1 cellular context compared by ENCODE assay signal in the genomic region with DNA sequence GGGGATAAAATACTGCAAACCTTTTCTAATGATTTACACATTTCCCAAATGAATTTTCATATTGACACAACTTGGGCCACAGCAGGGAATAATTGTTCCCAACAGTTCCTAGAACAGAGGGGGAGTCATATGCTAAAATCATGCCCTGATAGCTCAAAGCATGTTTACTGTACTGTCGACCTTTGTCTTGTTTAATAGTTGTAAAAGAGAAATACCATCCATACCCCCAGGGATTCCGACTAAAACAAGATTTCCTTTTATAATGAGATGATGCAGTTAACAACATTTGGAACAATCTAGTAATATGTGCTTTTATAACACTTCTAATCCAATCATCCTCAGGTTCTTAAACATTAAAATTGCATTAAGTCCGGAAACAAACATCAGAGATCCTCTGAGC.
TF ChIP-seq lines count a peak whose summit lies in the region.

No MANE protein-coding gene starts in this region.

TF ChIP-seq in GM23338, 12 proteins besides CTCF, POLR2A, EP300 and RAD21 (continued from another document):
- TF ChIP-seq, protein P1, sequence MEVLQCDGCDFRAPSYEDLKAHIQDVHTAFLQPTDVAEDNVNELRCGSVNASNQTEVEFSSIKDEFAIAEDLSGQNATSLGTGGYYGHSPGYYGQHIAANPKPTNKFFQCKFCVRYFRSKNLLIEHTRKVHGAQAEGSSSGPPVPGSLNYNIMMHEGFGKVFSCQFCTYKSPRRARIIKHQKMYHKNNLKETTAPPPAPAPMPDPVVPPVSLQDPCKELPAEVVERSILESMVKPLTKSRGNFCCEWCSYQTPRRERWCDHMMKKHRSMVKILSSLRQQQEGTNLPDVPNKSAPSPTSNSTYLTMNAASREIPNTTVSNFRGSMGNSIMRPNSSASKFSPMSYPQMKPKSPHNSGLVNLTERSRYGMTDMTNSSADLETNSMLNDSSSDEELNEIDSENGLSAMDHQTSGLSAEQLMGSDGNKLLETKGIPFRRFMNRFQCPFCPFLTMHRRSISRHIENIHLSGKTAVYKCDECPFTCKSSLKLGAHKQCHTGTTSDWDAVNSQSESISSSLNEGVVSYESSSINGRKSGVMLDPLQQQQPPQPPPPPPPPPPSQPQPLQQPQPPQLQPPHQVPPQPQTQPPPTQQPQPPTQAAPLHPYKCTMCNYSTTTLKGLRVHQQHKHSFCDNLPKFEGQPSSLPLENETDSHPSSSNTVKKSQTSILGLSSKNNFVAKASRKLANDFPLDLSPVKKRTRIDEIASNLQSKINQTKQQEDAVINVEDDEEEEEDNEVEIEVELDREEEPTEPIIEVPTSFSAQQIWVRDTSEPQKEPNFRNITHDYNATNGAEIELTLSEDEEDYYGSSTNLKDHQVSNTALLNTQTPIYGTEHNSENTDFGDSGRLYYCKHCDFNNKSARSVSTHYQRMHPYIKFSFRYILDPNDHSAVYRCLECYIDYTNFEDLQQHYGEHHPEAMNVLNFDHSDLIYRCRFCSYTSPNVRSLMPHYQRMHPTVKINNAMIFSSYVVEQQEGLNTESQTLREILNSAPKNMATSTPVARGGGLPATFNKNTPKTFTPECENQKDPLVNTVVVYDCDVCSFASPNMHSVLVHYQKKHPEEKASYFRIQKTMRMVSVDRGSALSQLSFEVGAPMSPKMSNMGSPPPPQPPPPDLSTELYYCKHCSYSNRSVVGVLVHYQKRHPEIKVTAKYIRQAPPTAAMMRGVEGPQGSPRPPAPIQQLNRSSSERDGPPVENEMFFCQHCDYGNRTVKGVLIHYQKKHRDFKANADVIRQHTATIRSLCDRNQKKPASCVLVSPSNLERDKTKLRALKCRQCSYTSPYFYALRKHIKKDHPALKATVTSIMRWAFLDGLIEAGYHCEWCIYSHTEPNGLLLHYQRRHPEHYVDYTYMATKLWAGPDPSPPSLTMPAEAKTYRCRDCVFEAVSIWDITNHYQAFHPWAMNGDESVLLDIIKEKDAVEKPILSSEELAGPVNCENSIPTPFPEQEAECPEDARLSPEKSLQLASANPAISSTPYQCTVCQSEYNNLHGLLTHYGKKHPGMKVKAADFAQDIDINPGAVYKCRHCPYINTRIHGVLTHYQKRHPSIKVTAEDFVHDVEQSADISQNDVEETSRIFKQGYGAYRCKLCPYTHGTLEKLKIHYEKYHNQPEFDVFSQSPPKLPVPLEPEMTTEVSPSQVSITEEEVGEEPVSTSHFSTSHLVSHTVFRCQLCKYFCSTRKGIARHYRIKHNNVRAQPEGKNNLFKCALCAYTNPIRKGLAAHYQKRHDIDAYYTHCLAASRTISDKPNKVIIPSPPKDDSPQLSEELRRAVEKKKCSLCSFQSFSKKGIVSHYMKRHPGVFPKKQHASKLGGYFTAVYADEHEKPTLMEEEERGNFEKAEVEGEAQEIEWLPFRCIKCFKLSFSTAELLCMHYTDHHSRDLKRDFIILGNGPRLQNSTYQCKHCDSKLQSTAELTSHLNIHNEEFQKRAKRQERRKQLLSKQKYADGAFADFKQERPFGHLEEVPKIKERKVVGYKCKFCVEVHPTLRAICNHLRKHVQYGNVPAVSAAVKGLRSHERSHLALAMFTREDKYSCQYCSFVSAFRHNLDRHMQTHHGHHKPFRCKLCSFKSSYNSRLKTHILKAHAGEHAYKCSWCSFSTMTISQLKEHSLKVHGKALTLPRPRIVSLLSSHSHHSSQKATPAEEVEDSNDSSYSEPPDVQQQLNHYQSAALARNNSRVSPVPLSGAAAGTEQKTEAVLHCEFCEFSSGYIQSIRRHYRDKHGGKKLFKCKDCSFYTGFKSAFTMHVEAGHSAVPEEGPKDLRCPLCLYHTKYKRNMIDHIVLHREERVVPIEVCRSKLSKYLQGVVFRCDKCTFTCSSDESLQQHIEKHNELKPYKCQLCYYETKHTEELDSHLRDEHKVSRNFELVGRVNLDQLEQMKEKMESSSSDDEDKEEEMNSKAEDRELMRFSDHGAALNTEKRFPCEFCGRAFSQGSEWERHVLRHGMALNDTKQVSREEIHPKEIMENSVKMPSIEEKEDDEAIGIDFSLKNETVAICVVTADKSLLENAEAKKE (CRISPR knock-in tag; IDR thresholded peaks at IDR 0.05) = no peak
- TF ChIP-seq EZH2phosphoT487 (IDR thresholded peaks at IDR 0.05; ENCODE audit: unreplicated experiment) = no peak
- TF ChIP-seq ZNF331 (CRISPR knock-in tag; IDR thresholded peaks at IDR 0.05; ENCODE audit: low read depth) = no peak
